1 cellular context compared by ENCODE assay signal in genomic region chr1:25239681-25240541, GRCh38.
A peak's percentile ranks its signal among the peaks of the same experiment; 100 is the strongest.
TF ChIP-seq lines count a peak whose summit lies in the region.

No MANE protein-coding gene starts in this region.

TF ChIP-seq in HEK293, 187 proteins besides CTCF, POLR2A, EP300 and RAD21 (continued from another document and continues in another):
- TF ChIP-seq SP7 (tag by site-specific recombination; IDR thresholded peaks at IDR 0.05) (peak; percentile 89), BCL11B (tag by site-specific recombination; IDR thresholded peaks at IDR 0.05; ENCODE audit: low read depth) (peak; percentile 59; the same call in 1 of the 2 replicates), ZNF777 (tag by site-specific recombination; IDR thresholded peaks at IDR 0.05; ENCODE audit: borderline replicate concordance) (no peak), ZNF510 (tag by site-specific recombination; IDR thresholded peaks at IDR 0.05; ENCODE audit: insufficient replicate concordance) (no peak), SALL2 (tag by site-specific recombination; IDR thresholded peaks at IDR 0.05; ENCODE audit: borderline replicate concordance) (no peak), ZNF585B (tag by site-specific recombination; IDR thresholded peaks at IDR 0.05) (no peak), PRDM1 (tag by site-specific recombination; IDR thresholded peaks at IDR 0.05) (peak; percentile 82), ZNF274 (IDR thresholded peaks at IDR 0.05; ENCODE audit: low read length) (no peak), ZNF274 (tag by site-specific recombination; IDR thresholded peaks at IDR 0.05; ENCODE audit: borderline replicate concordance) (no peak), ZBTB8A (tag by site-specific recombination; IDR thresholded peaks at IDR 0.05) (peak; percentile 68), ZNF768 (tag by site-specific recombination; IDR thresholded peaks at IDR 0.05) (no peak), ZBTB11 (tag by site-specific recombination; conservative IDR thresholded peaks at IDR 0.05; ENCODE audit: low read depth) (peak; percentile 97), MYNN (tag by site-specific recombination; IDR thresholded peaks at IDR 0.05; ENCODE audit: borderline replicate concordance) (no peak), ZNF529 (tag by site-specific recombination; IDR thresholded peaks at IDR 0.05; ENCODE audit: insufficient replicate concordance) (no peak), MEIS1 (CRISPR knock-in tag; IDR thresholded peaks at IDR 0.05; ENCODE audit: borderline replicate concordance) (no peak), BCL11A (tag by site-specific recombination; IDR thresholded peaks at IDR 0.05; ENCODE audit: low read depth) (peak; percentile 84; the same call in 1 of the 2 replicates), ZNF266 (tag by site-specific recombination; IDR thresholded peaks at IDR 0.05; ENCODE audit: low read depth) (no peak), RBAK (tag by site-specific recombination; IDR thresholded peaks at IDR 0.05) (no peak), ZNF350 (tag by site-specific recombination; IDR thresholded peaks at IDR 0.05) (no peak), ZNF654 (tag by site-specific recombination; IDR thresholded peaks at IDR 0.05; ENCODE audit: low read depth) (peak; percentile 59), REST (tag by site-specific recombination; IDR thresholded peaks at IDR 0.05) (no peak), ZNF792 (tag by site-specific recombination; IDR thresholded peaks at IDR 0.05) (no peak), ZNF544 (tag by site-specific recombination; IDR thresholded peaks at IDR 0.05) (no peak), GFI1B (tag by site-specific recombination; IDR thresholded peaks at IDR 0.05) (no peak), HOXD13 (CRISPR knock-in tag; IDR thresholded peaks at IDR 0.05; ENCODE audit: borderline replicate concordance) (no peak), ZNF362 (tag by site-specific recombination; IDR thresholded peaks at IDR 0.05) (no peak), ZNF324 (tag by site-specific recombination; IDR thresholded peaks at IDR 0.05) (peak; percentile 69; the same call in 1 of the 2 replicates), ZNF707 (tag by site-specific recombination; IDR thresholded peaks at IDR 0.05) (no peak), ZNF596 (tag by site-specific recombination; IDR thresholded peaks at IDR 0.05) (no peak), ZNF776 (tag by site-specific recombination; IDR thresholded peaks at IDR 0.05; ENCODE audit: borderline replicate concordance) (no peak), ZNF19 (tag by site-specific recombination; IDR thresholded peaks at IDR 0.05; ENCODE audit: low read depth) (no peak), ZSCAN30 (tag by site-specific recombination; IDR thresholded peaks at IDR 0.05) (peak; percentile 81; the same call in 1 of the 2 replicates), ZNF626 (tag by site-specific recombination; IDR thresholded peaks at IDR 0.05) (no peak), ZNF133 (tag by site-specific recombination; IDR thresholded peaks at IDR 0.05) (no peak), PATZ1 (tag by site-specific recombination; IDR thresholded peaks at IDR 0.05) (peak; percentile 99), ZBTB1 (tag by site-specific recombination; IDR thresholded peaks at IDR 0.05) (no peak), ZNF354C (tag by site-specific recombination; IDR thresholded peaks at IDR 0.05; ENCODE audit: borderline replicate concordance, low read depth) (no peak), ZSCAN18 (tag by site-specific recombination; IDR thresholded peaks at IDR 0.05) (no peak), IKZF3 (tag by site-specific recombination; IDR thresholded peaks at IDR 0.05) (peak; percentile 98), ZNF341 (tag by site-specific recombination; IDR thresholded peaks at IDR 0.05; ENCODE audit: low read depth) (peak; percentile 70; the same call in 1 of the 2 replicates), ZBTB6 (tag by site-specific recombination; IDR thresholded peaks at IDR 0.05) (no peak), ZNF223 (tag by site-specific recombination; IDR thresholded peaks at IDR 0.05) (peak; percentile 96), ZNF155 (tag by site-specific recombination; IDR thresholded peaks at IDR 0.05) (no peak), ZNF292 (tag by site-specific recombination; IDR thresholded peaks at IDR 0.05; ENCODE audit: borderline replicate concordance, low read depth) (no peak), ZNF530 (tag by site-specific recombination; IDR thresholded peaks at IDR 0.05; ENCODE audit: low read depth) (no peak)
- TF ChIP-seq, protein P1, sequence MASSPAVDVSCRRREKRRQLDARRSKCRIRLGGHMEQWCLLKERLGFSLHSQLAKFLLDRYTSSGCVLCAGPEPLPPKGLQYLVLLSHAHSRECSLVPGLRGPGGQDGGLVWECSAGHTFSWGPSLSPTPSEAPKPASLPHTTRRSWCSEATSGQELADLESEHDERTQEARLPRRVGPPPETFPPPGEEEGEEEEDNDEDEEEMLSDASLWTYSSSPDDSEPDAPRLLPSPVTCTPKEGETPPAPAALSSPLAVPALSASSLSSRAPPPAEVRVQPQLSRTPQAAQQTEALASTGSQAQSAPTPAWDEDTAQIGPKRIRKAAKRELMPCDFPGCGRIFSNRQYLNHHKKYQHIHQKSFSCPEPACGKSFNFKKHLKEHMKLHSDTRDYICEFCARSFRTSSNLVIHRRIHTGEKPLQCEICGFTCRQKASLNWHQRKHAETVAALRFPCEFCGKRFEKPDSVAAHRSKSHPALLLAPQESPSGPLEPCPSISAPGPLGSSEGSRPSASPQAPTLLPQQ (tag by site-specific recombination; IDR thresholded peaks at IDR 0.05), result peak; percentile 84
- TF ChIP-seq, protein P2, sequence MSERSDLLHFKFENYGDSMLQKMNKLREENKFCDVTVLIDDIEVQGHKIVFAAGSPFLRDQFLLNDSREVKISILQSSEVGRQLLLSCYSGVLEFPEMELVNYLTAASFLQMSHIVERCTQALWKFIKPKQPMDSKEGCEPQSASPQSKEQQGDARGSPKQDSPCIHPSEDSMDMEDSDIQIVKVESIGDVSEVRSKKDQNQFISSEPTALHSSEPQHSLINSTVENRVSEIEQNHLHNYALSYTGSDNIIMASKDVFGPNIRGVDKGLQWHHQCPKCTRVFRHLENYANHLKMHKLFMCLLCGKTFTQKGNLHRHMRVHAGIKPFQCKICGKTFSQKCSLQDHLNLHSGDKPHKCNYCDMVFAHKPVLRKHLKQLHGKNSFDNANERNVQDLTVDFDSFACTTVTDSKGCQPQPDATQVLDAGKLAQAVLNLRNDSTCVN (tag by site-specific recombination; optimal IDR thresholded peaks at IDR 0.05), result peak; percentile 59
- TF ChIP-seq, protein P3, sequence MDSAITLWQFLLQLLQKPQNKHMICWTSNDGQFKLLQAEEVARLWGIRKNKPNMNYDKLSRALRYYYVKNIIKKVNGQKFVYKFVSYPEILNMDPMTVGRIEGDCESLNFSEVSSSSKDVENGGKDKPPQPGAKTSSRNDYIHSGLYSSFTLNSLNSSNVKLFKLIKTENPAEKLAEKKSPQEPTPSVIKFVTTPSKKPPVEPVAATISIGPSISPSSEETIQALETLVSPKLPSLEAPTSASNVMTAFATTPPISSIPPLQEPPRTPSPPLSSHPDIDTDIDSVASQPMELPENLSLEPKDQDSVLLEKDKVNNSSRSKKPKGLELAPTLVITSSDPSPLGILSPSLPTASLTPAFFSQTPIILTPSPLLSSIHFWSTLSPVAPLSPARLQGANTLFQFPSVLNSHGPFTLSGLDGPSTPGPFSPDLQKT (IDR thresholded peaks at IDR 0.05; ENCODE audit: borderline replicate concordance, low read depth, low read length), result no peak
